In the genomic region with DNA sequence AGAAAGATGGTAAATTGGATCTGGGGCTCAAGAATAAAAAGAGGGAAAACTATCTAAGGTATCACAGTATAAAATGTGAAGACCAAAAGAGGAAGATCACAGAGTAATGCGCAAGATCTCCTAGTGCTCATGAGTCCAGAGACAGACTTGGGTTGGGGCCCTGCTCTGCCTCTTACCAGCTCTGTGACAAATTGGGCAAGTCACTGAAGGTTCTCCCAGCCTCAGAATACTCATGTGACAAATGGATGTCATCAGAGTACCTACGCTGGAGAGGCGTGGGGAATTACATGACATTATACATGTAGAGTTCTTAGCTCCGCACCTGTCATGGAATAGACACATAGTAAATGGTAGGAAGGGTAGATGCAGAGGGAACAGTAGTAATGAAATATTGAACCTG, we compare ENCODE assay signal across 12 cellular contexts.
DNase-seq lines count a peak whose midpoint lies in the region; ATAC-seq and TF ChIP-seq lines count a peak whose summit lies in the region.
"Had no signal": no experiment of that assay in that cellular context is flagged by ENCODE, and none has a peak within 500 bp of the region (broad histone marks: within the 10 kb centered on the region; RNA-seq: fewer than 3 reads in every experiment).

No MANE protein-coding gene starts in this region.

- no peaks in the 10 kb centered on the region for H3K36me3 ChIP-seq in BLaER1
- H3K36me3 ChIP-seq: colonic mucosa, suprapubic skin had no signal

- DNase-seq in NB4 (ENCODE audit: low read depth) (peak; percentile 70), dorsolateral prefrontal cortex (peak in 1 of 10 donors; percentile 23), osteocyte (ENCODE audit: extremely low spot score, unreplicated experiment) (no peak), 8988T (no peak), HCEC 1CT (no peak), NCI-H2227 treated with DMSO at 0.1 percent for 48 hours (lab: John Stamatoyannopoulos, UW) (no peak)
- DNase-seq: colonic mucosa, NCI-H1105 had no signal

- intact Hi-C loops in dorsolateral prefrontal cortex (cut with DNase I), result loop anchor here in 1 of 2 donors (10.0 kb wide), 1 partner anchor 123 kb away; the partner anchor contains the start of genes DOCK4 and ZNF277

- H4K20me1 ChIP-seq in BLaER1, result peaks cover 32% of the 10 kb centered on the region

- H3K27me3 Mint-ChIP-seq in osteocyte (ENCODE audit: unreplicated experiment), result no peaks in the 10 kb centered on the region
- H3K27me3 Mint-ChIP-seq: memory B cell had no signal

- no peak overlapping the region for H3K4me3 Mint-ChIP-seq in osteocyte (ENCODE audit: unreplicated experiment)
- H3K4me3 Mint-ChIP-seq: memory B cell had no signal

- no peaks in the 10 kb centered on the region for H3K9me3 ChIP-seq in BLaER1
- H3K9me3 ChIP-seq: colonic mucosa, suprapubic skin had no signal

- H3K9me3 Mint-ChIP-seq in osteocyte (ENCODE audit: unreplicated experiment), result no peaks in the 10 kb centered on the region
- H3K9me3 Mint-ChIP-seq: memory B cell had no signal

- no peak for TF ChIP-seq POLR2A in NB4 (IDR thresholded peaks at IDR 0.05; ENCODE audit: extremely low read depth, insufficient read length)

- no peak for ATAC-seq in GM21515 (IDR thresholded peaks at IDR 0.05; ENCODE audit: unreplicated experiment)

- H3K27ac ChIP-seq in BLaER1, result no peak overlapping the region
- H3K27ac ChIP-seq in dorsolateral prefrontal cortex, result peak overlapping the region in 47 of 59 donors; percentile 2 to 80 (median 61)

- TF ChIP-seq CTCF in NB4 (IDR thresholded peaks at IDR 0.05; ENCODE audit: low read depth, low read length), result no peak
- no peak for TF ChIP-seq CTCF in dorsolateral prefrontal cortex (IDR thresholded peaks at IDR 0.05 in 54 of 56, conservative IDR thresholded peaks at IDR 0.05 in 2 of 56; ENCODE audit: low read depth in 1 of 56, partially characterized antibody in 56 of 56)
- TF ChIP-seq CTCF in osteocyte (IDR thresholded peaks at IDR 0.05), result no peak

- no peak overlapping the region for H3K9ac ChIP-seq in BLaER1

- H3K27ac Mint-ChIP-seq in osteocyte (ENCODE audit: unreplicated experiment), result peak overlapping the region; percentile 97

- peak overlapping the region; percentile 87 for H3K4me2 ChIP-seq in BLaER1

- H3K4me1 ChIP-seq in BLaER1, result peaks cover 52% of the 10 kb centered on the region
- H3K4me1 ChIP-seq: colonic mucosa had no signal

- H3K4me1 Mint-ChIP-seq in osteocyte (ENCODE audit: unreplicated experiment), result peaks cover 65% of the 10 kb centered on the region

- H3K4me3 ChIP-seq in BLaER1 (no peak overlapping the region), NB4 (ENCODE audit: low read depth, low read length) (no peak overlapping the region), dorsolateral prefrontal cortex (no peak overlapping the region)
- H3K4me3 ChIP-seq: colonic mucosa, suprapubic skin had no signal

- no peaks in the 10 kb centered on the region for H3K36me3 Mint-ChIP-seq in osteocyte (ENCODE audit: unreplicated experiment)
- H3K36me3 Mint-ChIP-seq: memory B cell had no signal

- H3K27me3 ChIP-seq in BLaER1, result no peaks in the 10 kb centered on the region
- H3K27me3 ChIP-seq in dorsolateral prefrontal cortex, result no peaks in the 10 kb centered on the region
- H3K27me3 ChIP-seq: colonic mucosa, suprapubic skin had no signal
